In the genomic region with DNA sequence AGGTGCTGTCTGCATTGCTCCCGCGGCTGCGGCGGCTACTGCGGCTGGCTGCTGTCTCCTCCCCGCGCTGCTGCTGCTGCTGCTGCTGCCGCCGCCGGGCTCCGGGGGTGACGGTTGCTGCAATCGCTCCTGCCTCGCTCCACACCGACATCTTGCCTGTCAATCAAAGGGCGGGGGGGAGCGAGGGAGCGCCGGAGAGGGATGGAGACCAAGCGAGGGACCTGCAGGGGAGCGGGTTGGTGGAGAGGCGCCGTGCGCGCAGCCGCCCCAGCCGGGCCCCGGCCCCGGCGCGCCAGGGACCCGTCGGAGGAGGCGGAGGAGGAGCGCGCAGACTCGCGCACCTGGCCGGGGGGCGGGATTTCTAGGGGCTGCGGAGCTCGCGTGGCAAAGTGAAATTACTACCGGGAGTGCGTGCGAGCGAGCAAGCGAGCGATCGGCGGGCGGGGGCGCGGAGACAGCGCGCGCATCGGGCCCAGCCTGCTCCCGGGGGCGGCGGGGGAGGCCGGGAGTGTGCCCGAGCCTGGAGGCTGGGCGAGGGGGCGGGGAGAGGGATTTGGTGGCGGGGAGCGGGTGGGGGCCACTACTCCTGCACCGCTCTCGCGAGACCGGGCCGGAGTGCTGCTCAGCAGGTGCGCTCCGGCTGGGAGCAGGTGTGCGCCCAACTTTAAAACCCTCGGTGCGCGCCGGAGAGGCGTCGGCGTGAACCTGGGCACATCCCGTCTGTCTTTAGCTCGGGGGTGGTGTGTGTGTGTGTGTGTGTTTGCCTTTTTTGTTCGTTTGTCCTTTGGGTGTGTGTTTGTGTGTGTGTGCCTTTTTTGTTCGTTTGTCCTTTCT, we compare ENCODE assay signal across 8 cellular contexts. TPM values are rescaled to one million over a fixed set of nuclear protein-coding genes. Genes with fewer than 3 reads are reported as not detected.
DNase-seq lines count a peak whose midpoint lies in the region; ATAC-seq and TF ChIP-seq lines count a peak whose summit lies in the region.

Gene KSR2, minus strand, starts transcription at position 165 of the 834 bp plus-strand sequence. CDS start 735 bp downstream, outside the sequence.

- H3K27me3 Mint-ChIP-seq in T-helper 17 cell: peaks cover 54% of the 10 kb centered on the region

- H3K36me3 ChIP-seq in MM.1S (replicated peaks; ENCODE audit: insufficient read depth, low read length) (no peaks in the 10 kb centered on the region), brain microvascular endothelial cell (replicated peaks) (no peaks in the 10 kb centered on the region)

- H3K9ac ChIP-seq in MM.1S (ENCODE audit: low read length): peak within 1 kb of the TSS; percentile 40; the same call in 1 of the 2 replicates

- H3K79me2 ChIP-seq in MM.1S (ENCODE audit: low read length): no peaks in the 10 kb centered on the region

- ATAC-seq in GM21528 (IDR thresholded peaks at IDR 0.05; ENCODE audit: low FRiP score, unreplicated experiment) (peak; percentile 77), T-helper 17 cell (peak; percentile 85), left lobe of liver (peak; percentile 54)

- H3K9me2 ChIP-seq in MM.1S (replicated peaks; ENCODE audit: insufficient read depth, low read length): no peaks in the 10 kb centered on the region

- TF ChIP-seq CTCF in MM.1S (IDR thresholded peaks at IDR 0.05; ENCODE audit: low read length): no peak
- no peak for TF ChIP-seq CTCF in brain microvascular endothelial cell (IDR thresholded peaks at IDR 0.05; ENCODE audit: low read depth, low read length, missing control alignments)

- H3K4me2 ChIP-seq in MM.1S (ENCODE audit: low read depth, low read length): peak within 1 kb of the TSS; percentile 60; the same call in 1 of the 2 replicates

- H3K27me3 ChIP-seq in MM.1S (replicated peaks; ENCODE audit: insufficient read depth, low read length): no peaks in the 10 kb centered on the region
- H3K27me3 ChIP-seq in brain microvascular endothelial cell (replicated peaks): peaks cover 22% of the 10 kb centered on the region

- peak within 1 kb of the TSS; percentile 82 for H3K4me3 Mint-ChIP-seq in T-helper 17 cell

- peak within 1 kb of the TSS; percentile 69 for H2AFZ ChIP-seq in MM.1S (ENCODE audit: low read length)

- DNase-seq in D341Med (ENCODE audit: low spot score) (peak; percentile 83), MM.1S (peak; percentile 83), T-helper 17 cell (peak; percentile 11 to 20 (median 12)), brain microvascular endothelial cell (peak; percentile 9), left lobe of liver (ENCODE audit: low spot score) (peak; percentile 44), CD1c-positive myeloid dendritic cell (ENCODE audit: extremely low spot score) (no peak)
- peak in 2 of 3 donors; percentile 6 to 26 for DNase-seq in stimulated activated CD4-positive, alpha-beta T cell treated with anti-CD3 and anti-CD28 coated beads, TNF-alpha, amount 100 ng/mL, for 1 hour (ENCODE audit: low read depth in 3 of 3, low spot score in 1 of 3)

- H3K4me1 ChIP-seq in MM.1S (ENCODE audit: low read length): no peaks in the 10 kb centered on the region

- peak within 1 kb of the TSS; percentile 17 for H3K27ac Mint-ChIP-seq in T-helper 17 cell

- H3F3A ChIP-seq in MM.1S (ENCODE audit: insufficient read depth, low read length): no peaks in the 10 kb centered on the region

- in situ Hi-C loops in brain microvascular endothelial cell (cut with HindIII; ENCODE audit: low pct_ligation_motif_present, low sequenced_read_pairs): no loop called here

- peaks cover 6% of the 10 kb centered on the region for H3K4me1 Mint-ChIP-seq in T-helper 17 cell

- peaks cover 12% of the 10 kb centered on the region for H3K36me3 Mint-ChIP-seq in T-helper 17 cell (ENCODE audit: low read depth)

- H3K9me3 ChIP-seq in MM.1S (replicated peaks; ENCODE audit: insufficient read depth, low read length) (no peaks in the 10 kb centered on the region), T-helper 17 cell (ENCODE audit: control insufficient read depth, low read length, poor library complexity, severe bottlenecking) (no peaks in the 10 kb centered on the region)

- peak within 1 kb of the TSS; percentile 64 for H3K4me3 ChIP-seq in MM.1S (ENCODE audit: low read length)
- peak within 1 kb of the TSS; percentile 46 for H3K4me3 ChIP-seq in brain microvascular endothelial cell (ENCODE audit: low read depth, low read length)

- no peaks in the 10 kb centered on the region for H4K20me1 ChIP-seq in MM.1S (ENCODE audit: insufficient read depth, low read length)

- H3K27ac ChIP-seq in MM.1S (ENCODE audit: low read length) (peak within 1 kb of the TSS; percentile 57; the same call in 1 of the 2 replicates), brain microvascular endothelial cell (no peak within 1 kb of the TSS)

RNA-seq across cellular contexts. Expression of gene KSR2, which starts in this region (rescaled TPM):
- total RNA-seq in T-helper 17 cell (under 1 TPM; 0.05 to 0.10 TPM), left lobe of liver (0.03 TPM)

Comparison
In these comparisons a context has a peak if more than half of its experiments do, and no peak if none do; other contexts are left out.
1. Peak in DNase-seq and ATAC-seq in T-helper 17 cell; RNA of the gene not detected or under 1 TPM.
2. Peak in DNase-seq and ATAC-seq in left lobe of liver; RNA of the gene not detected or under 1 TPM.